ENCODE assay signal across 8 cellular contexts in the genomic region with DNA sequence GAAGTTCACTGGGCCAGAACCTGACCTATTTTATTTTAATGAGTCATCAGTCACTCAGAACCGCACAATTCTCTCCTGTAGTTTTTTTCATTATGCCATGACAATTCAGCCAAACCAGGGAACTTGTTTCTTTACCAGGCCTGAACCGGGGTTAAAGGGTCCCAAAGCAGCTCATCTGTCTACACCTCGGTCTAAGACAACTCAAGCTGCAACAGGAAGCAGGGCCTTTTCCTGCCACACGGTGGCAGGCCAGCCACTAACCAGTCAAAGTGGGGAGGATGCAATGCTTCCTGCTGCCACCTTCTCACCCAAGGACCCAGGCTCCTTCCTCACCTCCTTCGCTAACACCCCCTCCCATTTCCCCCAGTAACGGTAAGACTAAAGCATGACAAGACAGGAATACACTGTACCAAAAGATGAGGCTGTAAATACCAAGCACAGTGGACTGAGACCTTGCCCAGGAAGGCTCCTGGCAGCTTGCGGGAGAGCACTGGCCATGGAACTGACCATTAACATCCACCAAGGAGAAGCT. TPM values are rescaled to one million over a fixed set of nuclear protein-coding genes. Genes with fewer than 3 reads are reported as not detected.
A peak's percentile ranks its signal among the peaks of the same experiment; 100 is the strongest.
DNase-seq lines count a peak whose midpoint lies in the region; ATAC-seq, FAIRE-seq and TF ChIP-seq lines count a peak whose summit lies in the region.

No MANE protein-coding gene starts in this region.

- peak; percentile 91 to 98 for ATAC-seq in stimulated activated naive B cell treated with anti-CD40 and anti-IgM and Interleukin-4, amounts not matched to agents 10 μg/mL and 1 μg/mL and 100 μg/mL, for 72 hours (replicated peaks)
- ATAC-seq in HG03280 (IDR thresholded peaks at IDR 0.05; ENCODE audit: unreplicated experiment): no peak

- H3K27me3 Mint-ChIP-seq in stimulated activated naive B cell treated with anti-CD40 and anti-IgM and Interleukin-4, amounts not matched to agents 10 μg/mL and 1 μg/mL and 100 μg/mL, for 72 hours: peaks cover 18% of the 10 kb centered on the region in 2 donors

- DNase-seq in GDM1 (lab: John Stamatoyannopoulos, UW) (peak; percentile 76), H54 (ENCODE audit: insufficient read length, low spot score) (peak; percentile 50), NCI-H460 (ENCODE audit: extremely low read depth, low read depth) (peak; percentile 17), myocyte (ENCODE audit: low read depth) (peak; percentile 47)
- peak; percentile 69 to 75 for DNase-seq in activated CD4-positive, alpha-beta T cell treated with anti-CD3 and anti-CD28 coated beads, Interleukin-2, amount 50 U/mL, for 48 hours
- peak; percentile 36 for DNase-seq in effector CD8-positive, alpha-beta T cell (lab: John Stamatoyannopoulos, UW)
- peak; percentile 43 for DNase-seq in stimulated activated naive B cell treated with anti-CD40 and anti-IgM and Interleukin-4, amounts not matched to agents 10 μg/mL and 1 μg/mL and 100 μg/mL, for 72 hours

- H3K4me3 Mint-ChIP-seq in stimulated activated naive B cell treated with anti-CD40 and anti-IgM and Interleukin-4, amounts not matched to agents 10 μg/mL and 1 μg/mL and 100 μg/mL, for 72 hours: no peak overlapping the region

- no peaks in the 10 kb centered on the region for H3K9me3 Mint-ChIP-seq in stimulated activated naive B cell treated with anti-CD40 and anti-IgM and Interleukin-4, amounts not matched to agents 10 μg/mL and 1 μg/mL and 100 μg/mL, for 72 hours

- no peak for TF ChIP-seq POLR2A in H54 (IDR thresholded peaks at IDR 0.05; ENCODE audit: low read depth, low read length)

- peaks cover 0 to 3% of the 10 kb centered on the region in 2 donors for H3K4me1 Mint-ChIP-seq in stimulated activated naive B cell treated with anti-CD40 and anti-IgM and Interleukin-4, amounts not matched to agents 10 μg/mL and 1 μg/mL and 100 μg/mL, for 72 hours

- H3K27ac Mint-ChIP-seq in stimulated activated naive B cell treated with anti-CD40 and anti-IgM and Interleukin-4, amounts not matched to agents 10 μg/mL and 1 μg/mL and 100 μg/mL, for 72 hours: no peak overlapping the region

- FAIRE-seq in H54 (lab: Jason Lieb, UNC): no peak

- H3K36me3 Mint-ChIP-seq in stimulated activated naive B cell treated with anti-CD40 and anti-IgM and Interleukin-4, amounts not matched to agents 10 μg/mL and 1 μg/mL and 100 μg/mL, for 72 hours: no peaks in the 10 kb centered on the region

RNA-seq across cellular contexts. Expression of gene ACKR3, which starts 56.7 kb away (rescaled TPM):
- total RNA-seq in NCI-H460 (2014; rRNA removed; shearing (Covaris generic)): 0.07 and 0.35 TPM in 2 replicates
- polyA plus RNA-seq in NCI-H460 (2014; cell fraction: nucleus; rRNA removed): not detected in 2 replicates
- not detected in 2 replicates for total RNA-seq in myocyte
- 167 TPM for polyA plus RNA-seq in myocyte (2012)

Comparison
In these comparisons a context has a peak if more than half of its experiments do, and no peak if none do; other contexts are left out.
1. DNase-seq: peak in every context shown above with its lines; median percentile 76 in GDM1; 72 in activated CD4-positive, alpha-beta T cell treated with anti-CD3 and anti-CD28 coated beads, Interleukin-2, amount 50 U/mL, for 48 hours; 50 in H54; 47 in myocyte; 43 in stimulated activated naive B cell treated with anti-CD40 and anti-IgM and Interleukin-4, amounts not matched to agents 10 μg/mL and 1 μg/mL and 100 μg/mL, for 72 hours; 36 in effector CD8-positive, alpha-beta T cell; 17 in NCI-H460.